In genomic region chr14:66070542-66071319, GRCh38 we compare ENCODE assay signal across 9 cellular contexts.
A peak's percentile ranks its signal among the peaks of the same experiment; 100 is the strongest.
DNase-seq lines count a peak whose midpoint lies in the region; ATAC-seq and TF ChIP-seq lines count a peak whose summit lies in the region.
"Had no signal": no experiment of that assay in that cellular context is flagged by ENCODE, and none has a peak within 500 bp of the region (broad histone marks: within the 10 kb centered on the region; RNA-seq: fewer than 3 reads in every experiment).

No MANE protein-coding gene starts in this region.

- H3K79me2 ChIP-seq in DOHH2 (ENCODE audit: control insufficient read depth, low read length): no peaks in the 10 kb centered on the region

- no peak overlapping the region for H3K27ac Mint-ChIP-seq in activated naive CD4-positive, alpha-beta T cell treated with anti-CD3 and anti-CD28 coated beads, Interleukin-2, amount 10 ng/mL, durations not matched to agents 7 days and 5 days
- H3K27ac Mint-ChIP-seq: activated naive CD4-positive, alpha-beta T cell treated with anti-CD3 and anti-CD28 coated beads, Interleukin-2, amount 50 U/mL, for 24 hours had no signal

- peak; percentile 44 for ATAC-seq in HG02852 (IDR thresholded peaks at IDR 0.05; ENCODE audit: unreplicated experiment)
- no peak for ATAC-seq in GM19324 (IDR thresholded peaks at IDR 0.05; ENCODE audit: low FRiP score, unreplicated experiment)

- peak; percentile 95 for TF ChIP-seq CTCF in DOHH2 (IDR thresholded peaks at IDR 0.05; ENCODE audit: low read depth, low read length, poor library complexity, severe bottlenecking)
- TF ChIP-seq CTCF in RWPE1 (conservative IDR thresholded peaks at IDR 0.05; ENCODE audit: low read depth): peak; percentile 50
- TF ChIP-seq CTCF in right atrium auricular region (IDR thresholded peaks at IDR 0.05): peak; percentile 65 to 86

- no peaks in the 10 kb centered on the region for H3K9me2 ChIP-seq in DOHH2 (replicated peaks; ENCODE audit: control insufficient read depth, low read length)

- no peak overlapping the region for H3K4me3 Mint-ChIP-seq in activated naive CD4-positive, alpha-beta T cell treated with anti-CD3 and anti-CD28 coated beads, Interleukin-2, amount 10 ng/mL, durations not matched to agents 7 days and 5 days
- H3K4me3 Mint-ChIP-seq: activated naive CD4-positive, alpha-beta T cell treated with anti-CD3 and anti-CD28 coated beads, Interleukin-2, amount 50 U/mL, for 24 hours had no signal

- DNase-seq in RWPE1 (ENCODE audit: low spot score) (peak; percentile 41), right atrium auricular region (ENCODE audit: low spot score) (no peak), ureter (ENCODE audit: low spot score) (no peak)
- DNase-seq in activated naive CD4-positive, alpha-beta T cell treated with anti-CD3 and anti-CD28 coated beads, Interleukin-2, amount 10 ng/mL, durations not matched to agents 7 days and 5 days: peak; percentile 81
- peak; percentile 9 to 58 for DNase-seq in stimulated activated CD4-positive, alpha-beta T cell treated with anti-CD3 and anti-CD28 coated beads, Interleukin-15, amount 100 ng/mL, for 48 hours (ENCODE audit: low read depth in 2 of 2)

- H3K4me2 ChIP-seq in DOHH2 (ENCODE audit: low read length): no peak overlapping the region

- H3K27me3 ChIP-seq in DOHH2 (ENCODE audit: control insufficient read depth, low read length) (peaks cover 6% of the 10 kb centered on the region; the same call in 1 of the 2 replicates), right atrium auricular region (no peaks in the 10 kb centered on the region)

- H3K36me3 Mint-ChIP-seq in activated naive CD4-positive, alpha-beta T cell treated with anti-CD3 and anti-CD28 coated beads, Interleukin-2, amount 10 ng/mL, durations not matched to agents 7 days and 5 days: no peaks in the 10 kb centered on the region
- H3K36me3 Mint-ChIP-seq: activated naive CD4-positive, alpha-beta T cell treated with anti-CD3 and anti-CD28 coated beads, Interleukin-2, amount 50 U/mL, for 24 hours had no signal

- no peaks in the 10 kb centered on the region for H3F3A ChIP-seq in DOHH2 (ENCODE audit: control insufficient read depth, insufficient read depth)

- no peaks in the 10 kb centered on the region for H3K9me3 Mint-ChIP-seq in activated naive CD4-positive, alpha-beta T cell treated with anti-CD3 and anti-CD28 coated beads, Interleukin-2, amount 10 ng/mL, durations not matched to agents 7 days and 5 days
- H3K9me3 Mint-ChIP-seq: activated naive CD4-positive, alpha-beta T cell treated with anti-CD3 and anti-CD28 coated beads, Interleukin-2, amount 50 U/mL, for 24 hours had no signal

- no peaks in the 10 kb centered on the region for H3K9me3 ChIP-seq in DOHH2 (ENCODE audit: control insufficient read depth, insufficient read depth, low read length)
- H3K9me3 ChIP-seq in right atrium auricular region: no peaks in the 10 kb centered on the region

- CTCF ChIA-PET in RWPE1 (lab: Yijun Ruan, JAX): interaction anchor here (0.7 kb wide), 1 partner anchor 314 kb away, joined by 3 read pairs; no protein-coding TSS in a partner anchor
- CTCF ChIA-PET in activated naive CD4-positive, alpha-beta T cell treated with anti-CD3 and anti-CD28 coated beads, Interleukin-2, amount 10 ng/mL, durations not matched to agents 7 days and 5 days (lab: Charles Lee): interaction anchor here (0.6 to 4.4 kb wide), 14 partner anchors 8 to 906 kb away, joined by 3 to 39 read pairs (median 3); no protein-coding TSS in a partner anchor

- H3K27ac ChIP-seq in DOHH2 (ENCODE audit: low read depth, low read length): no peak overlapping the region
- H3K27ac ChIP-seq in RWPE1: no peak overlapping the region
- H3K27ac ChIP-seq in right atrium auricular region: no peak overlapping the region

- no peaks in the 10 kb centered on the region for H4K20me1 ChIP-seq in DOHH2 (ENCODE audit: control insufficient read depth, insufficient read depth, low read depth, low read length)

- peaks cover 16% of the 10 kb centered on the region for H3K4me1 Mint-ChIP-seq in activated naive CD4-positive, alpha-beta T cell treated with anti-CD3 and anti-CD28 coated beads, Interleukin-2, amount 10 ng/mL, durations not matched to agents 7 days and 5 days

- no peak overlapping the region for H3K4me3 ChIP-seq in DOHH2 (ENCODE audit: low read length)
- no peak overlapping the region for H3K4me3 ChIP-seq in right atrium auricular region

- POLR2A ChIA-PET in RWPE1 (lab: Yijun Ruan, JAX; ENCODE audit: low non-redundant PET): no interaction called here

- peaks cover 17% of the 10 kb centered on the region for H3K27me3 Mint-ChIP-seq in activated naive CD4-positive, alpha-beta T cell treated with anti-CD3 and anti-CD28 coated beads, Interleukin-2, amount 10 ng/mL, durations not matched to agents 7 days and 5 days
- H3K27me3 Mint-ChIP-seq: activated naive CD4-positive, alpha-beta T cell treated with anti-CD3 and anti-CD28 coated beads, Interleukin-2, amount 50 U/mL, for 24 hours had no signal

- H3K36me3 ChIP-seq in DOHH2 (ENCODE audit: control insufficient read depth, low read length) (no peaks in the 10 kb centered on the region), right atrium auricular region (no peaks in the 10 kb centered on the region)

- no peaks in the 10 kb centered on the region for H3K4me1 ChIP-seq in DOHH2 (ENCODE audit: control insufficient read depth, low read length)
- H3K4me1 ChIP-seq in right atrium auricular region: no peaks in the 10 kb centered on the region

Comparison
In these comparisons a context has a peak if more than half of its experiments do, and no peak if none do; other contexts are left out.
1. DNase-seq: peak in RWPE1 (single experiment), activated naive CD4-positive, alpha-beta T cell treated with anti-CD3 and anti-CD28 coated beads, Interleukin-2, amount 10 ng/mL, durations not matched to agents 7 days and 5 days (single experiment) and stimulated activated CD4-positive, alpha-beta T cell treated with anti-CD3 and anti-CD28 coated beads, Interleukin-15, amount 100 ng/mL, for 48 hours (2 of 2); none in right atrium auricular region (single experiment) and ureter (single experiment).
2. Peak in every context shown above with its lines, with median percentiles within 50 percentile points of each other: CTCF ChIP-seq.